Comparison of ENCODE assay signal across 8 cellular contexts in genomic region chr1:150272379-150272840, GRCh38. TPM values are rescaled to one million over a fixed set of nuclear protein-coding genes. Genes with fewer than 3 reads are reported as not detected.
DNase-seq lines count a peak whose midpoint lies in the region; ATAC-seq and TF ChIP-seq lines count a peak whose summit lies in the region.

Gene C1orf54 (plus strand): TSS chr1:150272790. CDS start chr1:150272818, 28 bp downstream.

- DNase-seq in DMS 273 (lab: John Stamatoyannopoulos, UW; ENCODE audit: unreplicated experiment) = peak; percentile 67
- peak; percentile 63 for DNase-seq in fibroblast of the conjunctiva (ENCODE audit: low read depth)
- no peak for DNase-seq in effector memory CD8-positive, alpha-beta T cell

- no peak within 1 kb of the TSS for H3K9ac ChIP-seq in parathyroid adenoma

- H3K4me1 Mint-ChIP-seq in effector memory CD8-positive, alpha-beta T cell (ENCODE audit: low read depth in 2 of 2) = peaks cover 18 to 21% of the 10 kb centered on the region in 2 donors

- peak within 1 kb of the TSS; percentile 73 for H2AFZ ChIP-seq in parathyroid adenoma

- peak within 1 kb of the TSS; percentile 42 for H3K4me3 ChIP-seq in parathyroid adenoma (ENCODE audit: low read depth, low read length)

- peak within 1 kb of the TSS; percentile 57 for H3K4me2 ChIP-seq in parathyroid adenoma (ENCODE audit: low read length)

- H3K36me3 Mint-ChIP-seq in effector memory CD8-positive, alpha-beta T cell (ENCODE audit: insufficient read depth) = peaks cover 18% of the 10 kb centered on the region

- H3K27me3 Mint-ChIP-seq in effector memory CD8-positive, alpha-beta T cell = no peaks in the 10 kb centered on the region

- peaks cover 12% of the 10 kb centered on the region for H3K79me2 ChIP-seq in parathyroid adenoma

- ATAC-seq in GM19351 (IDR thresholded peaks at IDR 0.05; ENCODE audit: unreplicated experiment) (no peak), HG03565 (IDR thresholded peaks at IDR 0.05; ENCODE audit: unreplicated experiment) (no peak), HG02884 (IDR thresholded peaks at IDR 0.05; ENCODE audit: unreplicated experiment) (no peak)
- no peak for ATAC-seq in effector memory CD8-positive, alpha-beta T cell (replicated peaks)

- H3K27ac Mint-ChIP-seq in effector memory CD8-positive, alpha-beta T cell = no peak within 1 kb of the TSS

- H3K4me1 ChIP-seq in parathyroid adenoma = peaks cover 4% of the 10 kb centered on the region

- peak within 1 kb of the TSS; percentile 30 for H3K27ac ChIP-seq in parathyroid adenoma

- no peaks in the 10 kb centered on the region for H3K9me3 Mint-ChIP-seq in effector memory CD8-positive, alpha-beta T cell

- no peaks in the 10 kb centered on the region for H3K9me3 ChIP-seq in parathyroid adenoma (ENCODE audit: control insufficient read depth, low read length)

- no peaks in the 10 kb centered on the region for H3K36me3 ChIP-seq in parathyroid adenoma (ENCODE audit: control insufficient read depth, insufficient read depth, low read length)

- TF ChIP-seq CTCF in parathyroid adenoma (IDR thresholded peaks at IDR 0.05) = no peak

- no peaks in the 10 kb centered on the region for H3K27me3 ChIP-seq in parathyroid adenoma (ENCODE audit: control insufficient read depth, insufficient read depth, low read length)

- H3K4me3 Mint-ChIP-seq in effector memory CD8-positive, alpha-beta T cell = no peak within 1 kb of the TSS

TF ChIP-seq in PFSK-1, 5 proteins besides CTCF, POLR2A, EP300 and RAD21:
- TF ChIP-seq POLR2AphosphoS5 (IDR thresholded peaks at IDR 0.05; ENCODE audit: low read depth, low read length) (peak; percentile 48; the same call in 1 of the 2 replicates), REST (IDR thresholded peaks at IDR 0.05; ENCODE audit: insufficient read depth in 1 of 2, low read depth in 2 of 2, low read length in 2 of 2) (no peak)
TF ChIP-seq in PFSK-1: peak in this region for 1.

RNA-seq across cellular contexts. Expression of gene C1orf54, which starts in this region (rescaled TPM):
- polyA plus RNA-seq in PFSK-1 (2012; ENCODE audit: insufficient read length, low read depth) = 9.7 TPM

Comparison
In these comparisons a context has a peak if more than half of its experiments do, and no peak if none do; other contexts are left out.
1. DNase-seq: peak in DMS 273 (single experiment) and fibroblast of the conjunctiva (single experiment); none in effector memory CD8-positive, alpha-beta T cell (0 of 3).